In the genomic region with DNA sequence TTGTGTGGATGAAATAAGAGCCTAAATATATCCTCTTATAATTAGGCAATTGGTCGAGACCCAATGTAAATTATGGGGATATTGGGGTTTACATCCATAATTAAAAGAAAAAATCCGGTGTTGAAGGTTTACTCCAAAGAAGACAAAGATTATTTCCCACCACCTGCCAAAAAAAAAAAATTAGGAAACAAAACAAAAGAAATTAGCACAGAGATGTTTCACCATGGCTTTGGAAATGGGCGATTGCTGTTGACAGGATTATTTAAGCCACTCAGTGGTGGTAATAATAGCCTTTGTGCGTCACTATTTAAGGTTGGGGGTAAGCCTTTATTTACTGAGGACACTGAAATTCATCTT, we compare ENCODE assay signal across 1 cellular context.
TF ChIP-seq lines count a peak whose summit lies in the region.

No MANE protein-coding gene starts in this region.

TF ChIP-seq in GM12878, 131 proteins besides CTCF, POLR2A, EP300 and RAD21:
- TF ChIP-seq TCF3 (IDR thresholded peaks at IDR 0.05; ENCODE audit: borderline replicate concordance, insufficient read depth, low read depth, low read length) = no peak
- TF ChIP-seq CHD4 (IDR thresholded peaks at IDR 0.05) = no peak
- no peak for TF ChIP-seq POU2F2 (IDR thresholded peaks at IDR 0.05; ENCODE audit: borderline replicate concordance, low read depth, low read length)
- no peak for TF ChIP-seq FOXM1 (IDR thresholded peaks at IDR 0.05; ENCODE audit: low read depth, low read length)
- no peak for TF ChIP-seq SREBF1 (IDR thresholded peaks at IDR 0.05; ENCODE audit: low read length)
- TF ChIP-seq, protein P1, sequence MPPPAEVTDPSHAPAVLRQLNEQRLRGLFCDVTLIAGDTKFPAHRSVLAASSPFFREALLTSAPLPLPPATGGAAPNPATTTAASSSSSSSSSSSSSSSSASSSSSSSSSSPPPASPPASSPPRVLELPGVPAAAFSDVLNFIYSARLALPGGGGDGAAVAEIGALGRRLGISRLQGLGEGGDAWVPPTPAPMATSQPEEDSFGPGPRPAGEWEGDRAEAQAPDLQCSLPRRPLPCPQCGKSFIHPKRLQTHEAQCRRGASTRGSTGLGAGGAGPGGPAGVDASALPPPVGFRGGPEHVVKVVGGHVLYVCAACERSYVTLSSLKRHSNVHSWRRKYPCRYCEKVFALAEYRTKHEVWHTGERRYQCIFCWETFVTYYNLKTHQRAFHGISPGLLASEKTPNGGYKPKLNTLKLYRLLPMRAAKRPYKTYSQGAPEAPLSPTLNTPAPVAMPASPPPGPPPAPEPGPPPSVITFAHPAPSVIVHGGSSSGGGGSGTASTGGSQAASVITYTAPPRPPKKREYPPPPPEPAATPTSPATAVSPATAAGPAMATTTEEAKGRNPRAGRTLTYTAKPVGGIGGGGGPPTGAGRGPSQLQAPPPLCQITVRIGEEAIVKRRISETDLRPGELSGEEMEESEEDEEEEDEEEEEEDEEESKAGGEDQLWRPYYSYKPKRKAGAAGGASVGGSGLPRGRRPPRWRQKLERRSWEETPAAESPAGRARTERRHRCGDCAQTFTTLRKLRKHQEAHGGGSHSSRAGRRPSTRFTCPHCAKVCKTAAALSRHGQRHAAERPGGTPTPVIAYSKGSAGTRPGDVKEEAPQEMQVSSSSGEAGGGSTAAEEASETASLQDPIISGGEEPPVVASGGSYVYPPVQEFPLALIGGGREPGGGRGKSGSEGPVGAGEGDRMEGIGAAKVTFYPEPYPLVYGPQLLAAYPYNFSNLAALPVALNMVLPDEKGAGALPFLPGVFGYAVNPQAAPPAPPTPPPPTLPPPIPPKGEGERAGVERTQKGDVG (CRISPR knock-in tag; IDR thresholded peaks at IDR 0.05) = no peak
- TF ChIP-seq, protein P2, sequence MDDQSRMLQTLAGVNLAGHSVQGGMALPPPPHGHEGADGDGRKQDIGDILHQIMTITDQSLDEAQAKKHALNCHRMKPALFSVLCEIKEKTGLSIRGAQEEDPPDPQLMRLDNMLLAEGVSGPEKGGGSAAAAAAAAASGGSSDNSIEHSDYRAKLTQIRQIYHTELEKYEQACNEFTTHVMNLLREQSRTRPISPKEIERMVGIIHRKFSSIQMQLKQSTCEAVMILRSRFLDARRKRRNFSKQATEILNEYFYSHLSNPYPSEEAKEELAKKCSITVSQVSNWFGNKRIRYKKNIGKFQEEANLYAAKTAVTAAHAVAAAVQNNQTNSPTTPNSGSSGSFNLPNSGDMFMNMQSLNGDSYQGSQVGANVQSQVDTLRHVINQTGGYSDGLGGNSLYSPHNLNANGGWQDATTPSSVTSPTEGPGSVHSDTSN (IDR thresholded peaks at IDR 0.05; ENCODE audit: insufficient replicate concordance, low read depth, low read length) = no peak
- no peak for TF ChIP-seq BHLHE40 (IDR thresholded peaks at IDR 0.05; ENCODE audit: borderline replicate concordance in 1 of 2, low read depth in 2 of 2, low read length in 1 of 2)
- TF ChIP-seq DPF2 (IDR thresholded peaks at IDR 0.05) = no peak
- TF ChIP-seq MEF2A (IDR thresholded peaks at IDR 0.05; ENCODE audit: insufficient read depth, low read depth, low read length) = no peak
- no peak for TF ChIP-seq KAT2A (conservative IDR thresholded peaks at IDR 0.05; ENCODE audit: control insufficient read depth, low read depth, low read length)
- no peak for TF ChIP-seq IKZF1 (conservative IDR thresholded peaks at IDR 0.05)
- TF ChIP-seq SMC3 (IDR thresholded peaks at IDR 0.05; ENCODE audit: borderline replicate concordance, low read length) = no peak
